Comparison of ENCODE assay signal across 11 cellular contexts in genomic region chr3:144429719-144430121, GRCh38.
A peak's percentile ranks its signal among the peaks of the same experiment; 100 is the strongest.
DNase-seq lines count a peak whose midpoint lies in the region; ATAC-seq and TF ChIP-seq lines count a peak whose summit lies in the region.
"Had no signal": no experiment of that assay in that cellular context is flagged by ENCODE, and none has a peak within 500 bp of the region (broad histone marks: within the 10 kb centered on the region; RNA-seq: fewer than 3 reads in every experiment).

No MANE protein-coding gene starts in this region.

- no peak for TF ChIP-seq POLR2A in prostate gland (IDR thresholded peaks at IDR 0.05)

- ATAC-seq in GM18909 (IDR thresholded peaks at IDR 0.05; ENCODE audit: poor library complexity, unreplicated experiment) (peak; percentile 76), HG02571 (IDR thresholded peaks at IDR 0.05; ENCODE audit: unreplicated experiment) (peak; percentile 55), HG03439 (IDR thresholded peaks at IDR 0.05; ENCODE audit: unreplicated experiment) (peak; percentile 78)

- intact Hi-C loops in prostate gland (cut with DNase I): no loop called here

- H3K9me3 ChIP-seq in prostate gland: no peaks in the 10 kb centered on the region
- H3K9me3 ChIP-seq: thyroid gland had no signal

- no peaks in the 10 kb centered on the region for H3K27me3 ChIP-seq in prostate gland (replicated peaks; ENCODE audit: insufficient read depth)
- H3K27me3 ChIP-seq: thyroid gland had no signal

- H3K27ac ChIP-seq in prostate gland: no peak overlapping the region
- H3K27ac ChIP-seq: thyroid gland had no signal

- no peak for TF ChIP-seq CTCF in prostate gland (IDR thresholded peaks at IDR 0.05)

- no peaks in the 10 kb centered on the region for H3K4me1 ChIP-seq in prostate gland (replicated peaks)
- H3K4me1 ChIP-seq: thyroid gland had no signal

- H3K4me3 ChIP-seq in prostate gland: no peak overlapping the region
- H3K4me3 ChIP-seq: thyroid gland had no signal

- 73% methylated on average over 3 of the region's 3 CpGs for WGBS in prostate gland

- H3K36me3 ChIP-seq in prostate gland: no peaks in the 10 kb centered on the region
- H3K36me3 ChIP-seq: thyroid gland had no signal

- DNase-seq in myocyte (ENCODE audit: low read depth) (peak; percentile 15), prostate gland (ENCODE audit: low spot score) (no peak), amygdala (lab: John Stamatoyannopoulos, UW) (no peak)
- DNase-seq in effector CD8-positive, alpha-beta T cell (lab: John Stamatoyannopoulos, UW): no peak
- DNase-seq in activated CD4-positive, CD25-positive, alpha-beta regulatory T cell (lab: John Stamatoyannopoulos, UW): no peak
- DNase-seq: cerebellar nuclear complex; stimulated activated CD4-positive, alpha-beta T cell treated with anti-CD3 and anti-CD28 coated beads, Interleukin-1b, Interleukin-23, amount 100 ng/mL, for 48 hours; thyroid gland had no signal
